In genomic region chrX:80512924-80513323, GRCh38 we compare ENCODE assay signal across 17 cellular contexts.
"Had no signal": no experiment of that assay in that cellular context is flagged by ENCODE, and none has a peak within 500 bp of the region (broad histone marks: within the 10 kb centered on the region; RNA-seq: fewer than 3 reads in every experiment).

No MANE protein-coding gene starts in this region.

- H3K4me1 Mint-ChIP-seq: activated naive CD8-positive, alpha-beta T cell treated with anti-CD3 and anti-CD28 coated beads for 36 hours; stimulated activated effector memory CD8-positive, alpha-beta T cell treated with anti-CD3 and anti-CD28 coated beads, Interleukin-12 subunit alpha, Interleukin-12 subunit beta, amount 100 ng/mL, for 72 hours had no signal

- H3K27me3 ChIP-seq: brain microvascular endothelial cell, gastrocnemius medialis, heart left ventricle, neutrophil had no signal

- H3K4me3 ChIP-seq: gastrocnemius medialis, heart left ventricle, lung, mucosa of descending colon, thoracic aorta had no signal

- H3K4me3 Mint-ChIP-seq: activated naive CD8-positive, alpha-beta T cell treated with anti-CD3 and anti-CD28 coated beads for 36 hours; activated T-helper 1 cell treated with anti-CD3 and anti-CD28 coated beads, Interleukin-12 subunit alpha, Interleukin-12 subunit beta, Interleukin-2, Interleukin-4 antibody, amounts not matched to agents 30 ng/mL and 10 ng/mL and 1 ng/mL, durations not matched to agents 14 hours and 24 hours and 36 hours; stimulated activated effector memory CD8-positive, alpha-beta T cell treated with anti-CD3 and anti-CD28 coated beads, Interleukin-12 subunit alpha, Interleukin-12 subunit beta, amount 100 ng/mL, for 72 hours had no signal

- H3K36me3 Mint-ChIP-seq: activated naive CD8-positive, alpha-beta T cell treated with anti-CD3 and anti-CD28 coated beads for 36 hours; naive thymus-derived CD4-positive, alpha-beta T cell; stimulated activated effector memory CD8-positive, alpha-beta T cell treated with anti-CD3 and anti-CD28 coated beads, Interleukin-12 subunit alpha, Interleukin-12 subunit beta, amount 100 ng/mL, for 72 hours had no signal

- DNase-seq: activated CD4-positive, CD25-positive, alpha-beta regulatory T cell treated with anti-CD3 and anti-CD28 coated beads, Interleukin-2, amount 50 U/mL, for 72 hours; activated naive CD8-positive, alpha-beta T cell treated with anti-CD3 and anti-CD28 coated beads for 36 hours; brain microvascular endothelial cell; cerebellar nuclear complex; effector CD8-positive, alpha-beta T cell; gastrocnemius medialis; heart left ventricle; left colon; mucosa of descending colon; naive thymus-derived CD4-positive, alpha-beta T cell had no signal

- H3K27me3 Mint-ChIP-seq: activated naive CD8-positive, alpha-beta T cell treated with anti-CD3 and anti-CD28 coated beads for 36 hours; naive thymus-derived CD4-positive, alpha-beta T cell had no signal

- H3K9me3 Mint-ChIP-seq: activated naive CD8-positive, alpha-beta T cell treated with anti-CD3 and anti-CD28 coated beads for 36 hours; activated T-helper 1 cell treated with anti-CD3 and anti-CD28 coated beads, Interleukin-12 subunit alpha, Interleukin-12 subunit beta, Interleukin-2, Interleukin-4 antibody, amounts not matched to agents 30 ng/mL and 10 ng/mL and 1 ng/mL, durations not matched to agents 14 hours and 24 hours and 36 hours; naive thymus-derived CD4-positive, alpha-beta T cell; stimulated activated effector memory CD8-positive, alpha-beta T cell treated with anti-CD3 and anti-CD28 coated beads, Interleukin-12 subunit alpha, Interleukin-12 subunit beta, amount 100 ng/mL, for 72 hours had no signal

- H3K9me3 ChIP-seq: gastrocnemius medialis, heart left ventricle, mucosa of descending colon, neutrophil, thoracic aorta had no signal

- FAIRE-seq: islet of Langerhans had no signal

- H3K4me1 ChIP-seq: gastrocnemius medialis, heart left ventricle had no signal

- H3K27ac ChIP-seq: brain microvascular endothelial cell, epithelial cell of prostate, gastrocnemius medialis, heart left ventricle, neutrophil, thoracic aorta had no signal

- H3K36me3 ChIP-seq: brain microvascular endothelial cell, gastrocnemius medialis, heart left ventricle, neutrophil, thoracic aorta had no signal

- H3K27ac Mint-ChIP-seq: activated naive CD8-positive, alpha-beta T cell treated with anti-CD3 and anti-CD28 coated beads for 36 hours; activated T-helper 1 cell treated with anti-CD3 and anti-CD28 coated beads, Interleukin-12 subunit alpha, Interleukin-12 subunit beta, Interleukin-2, Interleukin-4 antibody, amounts not matched to agents 30 ng/mL and 10 ng/mL and 1 ng/mL, durations not matched to agents 14 hours and 24 hours and 36 hours; naive thymus-derived CD4-positive, alpha-beta T cell; stimulated activated effector memory CD8-positive, alpha-beta T cell treated with anti-CD3 and anti-CD28 coated beads, Interleukin-12 subunit alpha, Interleukin-12 subunit beta, amount 100 ng/mL, for 72 hours had no signal
